Comparison of ENCODE assay signal across 13 cellular contexts in the genomic region with DNA sequence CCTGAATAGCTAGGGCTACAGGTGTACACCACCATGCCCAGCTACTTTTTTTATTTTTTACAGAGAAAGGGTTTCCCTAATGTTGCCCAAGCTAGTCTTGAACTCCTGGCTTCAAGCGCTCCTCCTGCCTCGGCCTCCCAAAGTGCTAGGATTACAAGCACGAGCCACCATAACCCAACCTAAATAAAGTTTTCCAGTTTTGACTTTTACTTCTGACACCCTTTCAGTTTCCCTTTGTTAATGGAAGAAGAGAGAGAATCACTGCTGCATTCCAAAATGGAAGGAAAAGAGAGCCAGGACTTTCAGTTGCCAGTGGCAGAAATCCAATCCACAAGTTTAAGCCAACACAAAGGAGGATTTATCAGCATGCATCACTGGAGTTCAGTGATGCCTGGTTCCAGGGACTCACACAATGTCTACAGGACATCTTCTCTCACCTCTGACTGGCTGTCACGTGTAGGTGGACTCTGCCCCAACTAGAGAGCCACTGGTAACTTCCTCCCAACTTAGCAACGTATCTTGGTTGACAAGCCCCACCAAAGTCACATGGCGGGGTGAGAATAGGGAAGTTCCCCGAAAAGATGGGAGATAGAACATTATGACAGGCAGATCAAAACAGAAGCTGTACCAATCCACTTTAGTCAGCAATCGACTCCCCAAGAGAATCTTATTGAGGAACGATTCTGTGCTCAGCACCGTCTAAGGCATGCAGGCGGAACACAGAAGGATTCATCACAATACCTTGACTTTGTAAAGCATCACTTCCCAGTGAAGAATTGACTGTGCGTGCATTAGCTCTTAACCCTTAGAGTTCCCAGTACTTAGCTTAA. TPM values are rescaled to one million over a fixed set of nuclear protein-coding genes. Genes with fewer than 3 reads are reported as not detected.
DNase-seq lines count a peak whose midpoint lies in the region; ATAC-seq and TF ChIP-seq lines count a peak whose summit lies in the region.
"Had no signal": no experiment of that assay in that cellular context is flagged by ENCODE, and none has a peak within 500 bp of the region (broad histone marks: within the 10 kb centered on the region; RNA-seq: fewer than 3 reads in every experiment).

No MANE protein-coding gene starts in this region.

- no TSS peak for BruUV-seq in Caco-2 (replicated peaks; lab: Mats Ljungman, UMichigan)

- H3K36me3 Mint-ChIP-seq in CD8-positive, alpha-beta T cell, result no peaks in the 10 kb centered on the region
- no peaks in the 10 kb centered on the region for H3K36me3 Mint-ChIP-seq in Caco-2 (ENCODE audit: insufficient read depth, unreplicated experiment)

- H3K27me3 ChIP-seq in CD8-positive, alpha-beta T cell (ENCODE audit: insufficient read depth, low read length), result no peaks in the 10 kb centered on the region
- H3K27me3 ChIP-seq in osteoblast (ENCODE audit: insufficient read depth, low read length) (no peaks in the 10 kb centered on the region), Caco-2 (replicated peaks; ENCODE audit: control insufficient read depth, insufficient read depth, low read length) (no peaks in the 10 kb centered on the region; the same call in 1 of the 2 replicates)

- peak overlapping the region; percentile 14 for H3K27ac Mint-ChIP-seq in CD8-positive, alpha-beta T cell
- H3K27ac Mint-ChIP-seq in Caco-2 (ENCODE audit: unreplicated experiment), result no peak overlapping the region
- H3K27ac Mint-ChIP-seq: CD4-positive, alpha-beta T cell had no signal

- H3K27ac ChIP-seq in CD8-positive, alpha-beta T cell (ENCODE audit: low read depth, low read length), result no peak overlapping the region
- no peak overlapping the region for H3K27ac ChIP-seq in osteoblast (ENCODE audit: low read depth, low read length)

- no peaks in the 10 kb centered on the region for H3K27me3 Mint-ChIP-seq in CD8-positive, alpha-beta T cell (ENCODE audit: low read depth)
- H3K27me3 Mint-ChIP-seq in Caco-2 (ENCODE audit: insufficient read depth, unreplicated experiment), result no peaks in the 10 kb centered on the region
- H3K27me3 Mint-ChIP-seq: CD4-positive, alpha-beta T cell had no signal

- no peak for ATAC-seq in CD8-positive, alpha-beta T cell
- ATAC-seq in HG03159 (IDR thresholded peaks at IDR 0.05; ENCODE audit: unreplicated experiment) (peak; percentile 41), mucosa of descending colon (peak; percentile 68)

- intact Hi-C loops in CD8-positive, alpha-beta T cell (cut with DNase I, micrococcal nuclease), result loop anchor here in 1 of 2 experiments (5.0 kb wide), 1 partner anchor 35 kb away; no protein-coding TSS in a partner anchor
- intact Hi-C loops in mucosa of descending colon (cut with DNase I, micrococcal nuclease), result no loop called here
- intact Hi-C loops in Caco-2 (cut with micrococcal nuclease; ENCODE audit: unreplicated experiment), result no loop called here

- no peak overlapping the region for H3K4me2 ChIP-seq in osteoblast (ENCODE audit: insufficient read depth, low read length)

- H3K9me3 Mint-ChIP-seq in CD8-positive, alpha-beta T cell, result no peaks in the 10 kb centered on the region
- H3K9me3 Mint-ChIP-seq in Caco-2 (ENCODE audit: unreplicated experiment), result no peaks in the 10 kb centered on the region
- H3K9me3 Mint-ChIP-seq: CD4-positive, alpha-beta T cell had no signal

- in situ Hi-C loops in astrocyte of the cerebellum (cut with HindIII; ENCODE audit: low sequenced_read_pairs), result no loop called here

- CTCF ChIA-PET in CD8-positive, alpha-beta T cell (lab: Charles Lee), result no interaction called here
- CTCF ChIA-PET in Caco-2 (lab: Charles Lee), result no interaction called here

- H4K20me1 ChIP-seq in osteoblast (ENCODE audit: insufficient read depth, low read length), result no peaks in the 10 kb centered on the region

- no peak overlapping the region for H2AFZ ChIP-seq in osteoblast (ENCODE audit: low read length)

- no peak overlapping the region for H3K4me3 ChIP-seq in CD8-positive, alpha-beta T cell (ENCODE audit: low read depth, low read length)
- H3K4me3 ChIP-seq in astrocyte of the cerebellum (ENCODE audit: low read depth, low read length) (no peak overlapping the region), mucosa of descending colon (no peak overlapping the region), osteoblast (ENCODE audit: insufficient read depth, low read length) (no peak overlapping the region), Caco-2 (ENCODE audit: low read depth, low read length) (no peak overlapping the region)

- no peaks in the 10 kb centered on the region for H3K4me1 ChIP-seq in CD8-positive, alpha-beta T cell (ENCODE audit: insufficient read depth, low read length)
- H3K4me1 ChIP-seq in mucosa of descending colon (ENCODE audit: low read depth) (no peaks in the 10 kb centered on the region), osteoblast (ENCODE audit: insufficient read depth, low read length) (no peaks in the 10 kb centered on the region), Caco-2 (no peaks in the 10 kb centered on the region)

- no peaks in the 10 kb centered on the region for H3K79me2 ChIP-seq in osteoblast (ENCODE audit: insufficient read depth, low read length)

- H3K9me3 ChIP-seq in CD8-positive, alpha-beta T cell (ENCODE audit: low read length), result no peaks in the 10 kb centered on the region
- H3K9me3 ChIP-seq in mucosa of descending colon, result no peaks in the 10 kb centered on the region
- no peaks in the 10 kb centered on the region for H3K9me3 ChIP-seq in osteoblast (ENCODE audit: low read depth, low read length)
- H3K9me3 ChIP-seq in Caco-2, result no peaks in the 10 kb centered on the region

- H3K36me3 ChIP-seq in CD8-positive, alpha-beta T cell (ENCODE audit: insufficient read depth, low read length), result no peaks in the 10 kb centered on the region
- H3K36me3 ChIP-seq in mucosa of descending colon (ENCODE audit: low read depth) (no peaks in the 10 kb centered on the region), osteoblast (ENCODE audit: insufficient read depth, low read length) (no peaks in the 10 kb centered on the region), Caco-2 (ENCODE audit: control insufficient read depth, insufficient read depth, low read length) (no peaks in the 10 kb centered on the region)

- no peak overlapping the region for H3K4me3 Mint-ChIP-seq in CD8-positive, alpha-beta T cell
- H3K4me3 Mint-ChIP-seq in Caco-2 (ENCODE audit: unreplicated experiment), result no peak overlapping the region
- H3K4me3 Mint-ChIP-seq: CD4-positive, alpha-beta T cell had no signal

- H3K4me1 Mint-ChIP-seq in CD8-positive, alpha-beta T cell (ENCODE audit: low read depth), result peaks cover 21% of the 10 kb centered on the region
- no peaks in the 10 kb centered on the region for H3K4me1 Mint-ChIP-seq in Caco-2 (ENCODE audit: low read depth, unreplicated experiment)

- no peak for TF ChIP-seq CTCF in CD8-positive, alpha-beta T cell (IDR thresholded peaks at IDR 0.05)
- TF ChIP-seq CTCF in astrocyte of the cerebellum (IDR thresholded peaks at IDR 0.05; ENCODE audit: low read depth, low read length, missing control alignments), result no peak
- no peak for TF ChIP-seq CTCF in mucosa of descending colon (IDR thresholded peaks at IDR 0.05)
- TF ChIP-seq CTCF in osteoblast (IDR thresholded peaks at IDR 0.05; ENCODE audit: extremely low read depth, low read depth, low read length), result no peak
- no peak for TF ChIP-seq CTCF in Caco-2 (IDR thresholded peaks at IDR 0.05; ENCODE audit: insufficient read depth in 1 of 2, low read depth in 1 of 2, low read length in 1 of 2, severe bottlenecking in 1 of 2, unreplicated experiment in 1 of 2)

- peak in 1 of 7 experiments; percentile 20 for DNase-seq in CD8-positive, alpha-beta T cell
- DNase-seq in astrocyte of the cerebellum (ENCODE audit: low read depth) (peak; percentile 34), mucosa of descending colon (peak in 1 of 3 donors; percentile 27), COR-L47 (lab: John Stamatoyannopoulos, UW) (no peak), AG08395 (ENCODE audit: low spot score) (no peak), osteoblast (ENCODE audit: insufficient read length, low spot score, missing footprints) (no peak), Caco-2 (no peak)
- DNase-seq: activated effector memory CD4-positive, alpha-beta T cell treated with anti-CD3 and anti-CD28 coated beads, Interleukin-2, amount 50 U/mL, for 16 hours; CD4-positive, alpha-beta T cell; NCI-H2107; stimulated activated CD4-positive, alpha-beta T cell treated with anti-CD3 and anti-CD28 coated beads, Interleukin-2, amount 100 ng/mL, for 24 hours had no signal

- POLR2A ChIA-PET in CD8-positive, alpha-beta T cell (lab: Charles Lee), result no interaction called here
- POLR2A ChIA-PET in Caco-2 (lab: Charles Lee), result no interaction called here

RNA-seq across cellular contexts. Expression of gene GAS7, which starts 46.5 kb away (rescaled TPM):
- 1 to 10 TPM; 2.9 to 4.2 TPM for total RNA-seq in CD8-positive, alpha-beta T cell
- total RNA-seq in mucosa of descending colon, result 10 to 100 TPM in 2 of 3 donors, 1 to 10 TPM in 1; 6.4 to 54.4 (median 21.6) TPM
- 1.8 and 3.6 TPM in 2 replicates for total RNA-seq in osteoblast
- 0.23 and 0.34 TPM in 2 replicates for total RNA-seq in Caco-2 (2022)
- total RNA-seq: T-helper 1 cell treated with Interleukin-12 subunit alpha and Interleukin-12 subunit beta and Interleukin-4 antibody, amounts not matched to agents 30 ng/mL and 1 ng/mL, for 36 hours had no signal
